ENCODE assay signal across 1 cellular context in the genomic region with DNA sequence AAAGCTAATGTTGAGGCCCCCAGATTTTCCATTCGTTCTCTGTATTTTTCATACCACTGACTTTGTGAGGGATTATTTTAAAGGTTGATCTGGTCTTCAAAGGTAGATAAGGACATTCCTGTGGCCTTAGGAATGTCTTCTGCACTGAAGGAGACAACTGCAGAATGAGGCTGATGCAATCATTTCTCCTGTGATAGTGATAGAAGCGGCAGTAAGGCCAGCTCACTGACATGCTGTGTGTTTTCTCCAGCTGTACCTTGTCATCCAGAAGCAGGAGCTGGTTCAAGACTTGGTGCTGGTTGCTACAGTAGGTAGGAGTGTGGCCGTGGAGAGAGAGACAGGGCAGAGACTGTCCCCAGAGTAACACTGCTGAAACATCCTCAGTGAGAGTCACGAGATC.
A peak's percentile ranks its signal among the peaks of the same experiment; 100 is the strongest.
TF ChIP-seq lines count a peak whose summit lies in the region.

No MANE protein-coding gene starts in this region.

TF ChIP-seq in HepG2, 621 proteins besides CTCF, POLR2A, EP300 and RAD21:
- TF ChIP-seq ZNF839 (CRISPR knock-in tag; IDR thresholded peaks at IDR 0.05; ENCODE audit: borderline replicate concordance) (no peak), ATF4 (CRISPR knock-in tag; IDR thresholded peaks at IDR 0.05) (0 out of 4 replicates have a peak, but pooled peaks of 1 of the 2 experiments have one; percentile 46)
- TF ChIP-seq, protein P1, sequence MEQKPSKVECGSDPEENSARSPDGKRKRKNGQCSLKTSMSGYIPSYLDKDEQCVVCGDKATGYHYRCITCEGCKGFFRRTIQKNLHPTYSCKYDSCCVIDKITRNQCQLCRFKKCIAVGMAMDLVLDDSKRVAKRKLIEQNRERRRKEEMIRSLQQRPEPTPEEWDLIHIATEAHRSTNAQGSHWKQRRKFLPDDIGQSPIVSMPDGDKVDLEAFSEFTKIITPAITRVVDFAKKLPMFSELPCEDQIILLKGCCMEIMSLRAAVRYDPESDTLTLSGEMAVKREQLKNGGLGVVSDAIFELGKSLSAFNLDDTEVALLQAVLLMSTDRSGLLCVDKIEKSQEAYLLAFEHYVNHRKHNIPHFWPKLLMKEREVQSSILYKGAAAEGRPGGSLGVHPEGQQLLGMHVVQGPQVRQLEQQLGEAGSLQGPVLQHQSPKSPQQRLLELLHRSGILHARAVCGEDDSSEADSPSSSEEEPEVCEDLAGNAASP (CRISPR knock-in tag; IDR thresholded peaks at IDR 0.05; ENCODE audit: borderline replicate concordance): no peak
TF ChIP-seq in HepG2: peak in this region for 1.
